Comparison of ENCODE assay signal across 35 cellular contexts in genomic region chr7:151392002-151392401, GRCh38. TPM values are rescaled to one million over a fixed set of nuclear protein-coding genes. Genes with fewer than 3 reads are reported as not detected.
"Had no signal": no experiment of that assay in that cellular context is flagged by ENCODE, and none has a peak within 500 bp of the region (broad histone marks: within the 10 kb centered on the region; RNA-seq: fewer than 3 reads in every experiment).

No MANE protein-coding gene starts in this region.

- H3K4me3 ChIP-seq: adrenal gland, body of pancreas, coronary artery, dorsolateral prefrontal cortex, gastrocnemius medialis, heart left ventricle had no signal

- ATAC-seq: activated CD8-positive, alpha-beta memory T cell treated with anti-CD3 and anti-CD28 coated beads, Interleukin-2, amount 10 ng/mL, durations not matched to agents 7 days and 5 days; activated CD8-positive, alpha-beta T cell treated with anti-CD3 and anti-CD28 coated beads, Interleukin-2, amount 10 ng/mL, durations not matched to agents 7 days and 5 days; activated naive CD8-positive, alpha-beta T cell treated with anti-CD3 and anti-CD28 coated beads, Interleukin-2, amount 50 U/mL, for 24 hours; body of pancreas; esophagus mucosa; gastrocnemius medialis; heart left ventricle; WTC11 had no signal

- H3K4me1 ChIP-seq: adrenal gland, body of pancreas, gastrocnemius medialis, heart left ventricle had no signal

- H3K36me3 ChIP-seq: adrenal gland, gastrocnemius medialis, heart left ventricle had no signal

- H3K27ac ChIP-seq: adrenal gland, body of pancreas, coronary artery, dorsolateral prefrontal cortex, gastrocnemius medialis, heart left ventricle, VCaP had no signal

- H3K9me3 ChIP-seq: adrenal gland, body of pancreas, gastrocnemius medialis, heart left ventricle had no signal

- DNase-seq: activated CD4-positive, alpha-beta memory T cell treated with anti-CD3 and anti-CD28 coated beads for 36 hours; activated CD4-positive, alpha-beta T cell treated with anti-CD3 and anti-CD28 coated beads for 1 hour; activated CD4-positive, alpha-beta T cell treated with anti-CD3 and anti-CD28 coated beads for 48 hours; activated CD4-positive, alpha-beta T cell treated with anti-CD3 and anti-CD28 coated beads, Interleukin-2, amount 50 U/mL, for 1 hour; activated CD8-positive, alpha-beta memory T cell treated with anti-CD3 and anti-CD28 coated beads, Interleukin-2, amount 10 ng/mL, durations not matched to agents 7 days and 5 days; activated CD8-positive, alpha-beta memory T cell treated with anti-CD3 and anti-CD28 coated beads, Interleukin-2, amount 50 U/mL, for 4 hours; activated CD8-positive, alpha-beta T cell treated with anti-CD3 and anti-CD28 coated beads, Interleukin-2, amount 10 ng/mL, durations not matched to agents 7 days and 5 days; activated effector memory CD4-positive, alpha-beta T cell treated with anti-CD3 and anti-CD28 coated beads, Interleukin-2, amount 50 U/mL, for 16 hours; activated naive CD4-positive, alpha-beta T cell treated with anti-CD3 and anti-CD28 coated beads for 36 hours; activated naive CD8-positive, alpha-beta T cell treated with anti-CD3 and anti-CD28 coated beads for 36 hours; activated naive CD8-positive, alpha-beta T cell treated with anti-CD3 and anti-CD28 coated beads, Interleukin-2, amount 50 U/mL, for 24 hours; activated T-cell treated with anti-CD3 and anti-CD28 coated beads, Interleukin-2, amount 50 U/mL, for 1 hour; activated T-cell treated with anti-CD3 and anti-CD28 coated beads, Interleukin-2, amount 50 U/mL, for 48 hours; adrenal gland; amygdala; central memory CD4-positive, alpha-beta T cell; cerebellar nuclear complex; dorsolateral prefrontal cortex; effector memory CD4-positive, alpha-beta T cell; endodermal cell; foreskin fibroblast; gastrocnemius medialis; glutamatergic neuron; heart left ventricle; T-helper 2 cell had no signal

RNA-seq across cellular contexts. Expression of gene WDR86, which starts 17.8 kb away (rescaled TPM):
- total RNA-seq: activated CD8-positive, alpha-beta memory T cell treated with anti-CD3 and anti-CD28 coated beads for 36 hours; activated naive CD4-positive, alpha-beta T cell treated with anti-CD3 and anti-CD28 coated beads for 36 hours; activated naive CD8-positive, alpha-beta T cell treated with anti-CD3 and anti-CD28 coated beads for 36 hours; activated T-helper 1 cell treated with anti-CD3 and anti-CD28 coated beads, Interleukin-12 subunit alpha, Interleukin-12 subunit beta, Interleukin-2, Interleukin-4 antibody, amounts not matched to agents 30 ng/mL and 10 ng/mL and 1 ng/mL, durations not matched to agents 14 hours and 24 hours and 36 hours; activated T-helper 2 cell treated with anti-CD3 and anti-CD28 coated beads, Interferon-gamma antibody, Interleukin-2, Interleukin-4, amounts not matched to agents 10 μg/mL and 5 μg/mL and 100 μg/mL, durations not matched to agents 14 hours and 24 hours and 36 hours; T-helper 1 cell treated with Interleukin-12 subunit alpha and Interleukin-12 subunit beta and Interleukin-4 antibody, amounts not matched to agents 30 ng/mL and 1 ng/mL, for 36 hours had no signal
- polyA plus RNA-seq: heart left ventricle had no signal

RNA-seq across cellular contexts. Expression of gene CRYGN, which starts 47.9 kb away (rescaled TPM):
- total RNA-seq: activated CD8-positive, alpha-beta memory T cell treated with anti-CD3 and anti-CD28 coated beads for 36 hours; activated CD8-positive, alpha-beta memory T cell treated with anti-CD3 and anti-CD28 coated beads, Interleukin-2, amount 10 ng/mL, durations not matched to agents 7 days and 5 days; activated naive CD4-positive, alpha-beta T cell treated with anti-CD3 and anti-CD28 coated beads for 36 hours; activated T-helper 1 cell treated with anti-CD3 and anti-CD28 coated beads, Interleukin-12 subunit alpha, Interleukin-12 subunit beta, Interleukin-2, Interleukin-4 antibody, amounts not matched to agents 30 ng/mL and 10 ng/mL and 1 ng/mL, durations not matched to agents 14 hours and 24 hours and 36 hours; activated T-helper 2 cell treated with anti-CD3 and anti-CD28 coated beads, Interferon-gamma antibody, Interleukin-2, Interleukin-4, amounts not matched to agents 10 μg/mL and 5 μg/mL and 100 μg/mL, durations not matched to agents 14 hours and 24 hours and 36 hours; body of pancreas; epithelial cell of proximal tubule; esophagus mucosa; gastrocnemius medialis; T-helper 1 cell treated with Interleukin-12 subunit alpha and Interleukin-12 subunit beta and Interleukin-4 antibody, amounts not matched to agents 30 ng/mL and 1 ng/mL, for 36 hours had no signal
